24 cellular contexts compared by ENCODE assay signal in the genomic region with DNA sequence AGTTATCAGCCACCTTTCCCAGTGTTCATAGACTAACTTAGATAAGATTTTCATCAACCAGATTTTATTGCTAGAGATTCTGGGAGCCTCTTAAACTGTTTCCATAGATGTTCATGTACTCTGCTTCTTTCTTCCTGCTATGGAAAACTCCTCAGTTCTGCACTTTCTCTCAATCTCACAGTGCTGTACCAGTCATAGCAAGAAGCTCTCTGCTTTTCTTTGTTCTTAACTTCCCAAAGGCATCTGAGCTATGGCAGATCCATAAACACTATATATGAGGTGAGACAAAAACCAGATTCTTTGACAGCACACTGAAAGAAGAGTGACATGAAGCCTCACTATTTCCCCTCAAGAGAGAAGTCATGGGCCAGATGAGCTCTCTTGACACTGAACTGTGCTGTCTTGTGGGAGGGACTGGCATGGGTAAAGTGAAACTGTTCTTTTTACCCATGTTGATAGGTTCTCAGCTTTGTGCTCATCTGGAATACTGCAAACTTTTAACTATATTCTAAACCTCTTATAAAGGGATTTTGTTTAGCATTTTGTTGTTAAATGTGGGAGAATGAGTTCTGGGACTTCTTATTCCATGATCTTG.
DNase-seq lines count a peak whose midpoint lies in the region; ATAC-seq and TF ChIP-seq lines count a peak whose summit lies in the region.
"Had no signal": no experiment of that assay in that cellular context is flagged by ENCODE, and none has a peak within 500 bp of the region (broad histone marks: within the 10 kb centered on the region; RNA-seq: fewer than 3 reads in every experiment).

No MANE protein-coding gene starts in this region.

- H3K4me3 ChIP-seq in SK-N-MC, result no peak overlapping the region
- H3K4me3 ChIP-seq: cardiac muscle cell, heart right ventricle, SJCRH30 had no signal

- H3K4me1 Mint-ChIP-seq in activated CD8-positive, alpha-beta T cell treated with anti-CD3 and anti-CD28 coated beads for 36 hours (ENCODE audit: low read depth), result no peaks in the 10 kb centered on the region

- POLR2A ChIA-PET in activated CD8-positive, alpha-beta T cell treated with anti-CD3 and anti-CD28 coated beads for 36 hours (lab: Charles Lee), result no interaction called here

- no peaks in the 10 kb centered on the region for H3K36me3 ChIP-seq in SK-N-MC (ENCODE audit: insufficient read depth, low read length)
- H3K36me3 ChIP-seq: cardiac muscle cell, heart right ventricle, SJCRH30 had no signal

- no peaks in the 10 kb centered on the region for H3K9me3 ChIP-seq in SK-N-MC (ENCODE audit: low read depth, low read length)

- H3K4me3 Mint-ChIP-seq in activated CD8-positive, alpha-beta T cell treated with anti-CD3 and anti-CD28 coated beads for 36 hours, result no peak overlapping the region
- H3K4me3 Mint-ChIP-seq: activated CD8-positive, alpha-beta T cell treated with anti-CD3 and anti-CD28 coated beads, Interleukin-2, amount 10 ng/mL, durations not matched to agents 7 days and 5 days; activated T-cell treated with anti-CD3 and anti-CD28 coated beads, Interleukin-2, amount 50 U/mL, for 24 hours had no signal

- no peak overlapping the region for H3K27ac Mint-ChIP-seq in activated CD8-positive, alpha-beta T cell treated with anti-CD3 and anti-CD28 coated beads for 36 hours
- H3K27ac Mint-ChIP-seq: activated CD8-positive, alpha-beta T cell treated with anti-CD3 and anti-CD28 coated beads, Interleukin-2, amount 10 ng/mL, durations not matched to agents 7 days and 5 days; activated T-cell treated with anti-CD3 and anti-CD28 coated beads, Interleukin-2, amount 50 U/mL, for 24 hours; progenitor cell of endocrine pancreas had no signal

- H3K36me3 Mint-ChIP-seq in activated CD8-positive, alpha-beta T cell treated with anti-CD3 and anti-CD28 coated beads for 36 hours (ENCODE audit: low read depth), result peaks cover 2% of the 10 kb centered on the region

- TF ChIP-seq CTCF in activated CD8-positive, alpha-beta T cell treated with anti-CD3 and anti-CD28 coated beads for 36 hours (IDR thresholded peaks at IDR 0.05), result no peak

- H3K9me3 Mint-ChIP-seq in activated CD8-positive, alpha-beta T cell treated with anti-CD3 and anti-CD28 coated beads for 36 hours, result peaks cover 17% of the 10 kb centered on the region

- H3K9ac ChIP-seq in SK-N-MC (ENCODE audit: insufficient read length), result no peak overlapping the region

- DNase-seq in SK-N-MC (ENCODE audit: low read depth, low spot score), result no peak
- no peak for DNase-seq in NCI-H2171 (lab: John Stamatoyannopoulos, UW)
- DNase-seq in midbrain (lab: John Stamatoyannopoulos, UW), result no peak
- no peak for DNase-seq in NCI-H2196 (lab: John Stamatoyannopoulos, UW; ENCODE audit: unreplicated experiment)
- DNase-seq in activated CD8-positive, alpha-beta T cell treated with anti-CD3 and anti-CD28 coated beads for 36 hours, result no peak
- DNase-seq: activated CD4-positive, CD25-positive, alpha-beta regulatory T cell; activated CD8-positive, alpha-beta T cell treated with anti-CD3 and anti-CD28 coated beads, Interleukin-2, amount 10 ng/mL, durations not matched to agents 7 days and 5 days; activated naive CD4-positive, alpha-beta T cell treated with Interleukin-2 at 50 U/mL for 16 hours; activated T-cell treated with anti-CD3 and anti-CD28 coated beads, Interleukin-2, amount 50 U/mL, for 24 hours; amygdala; dermis blood vessel endothelial cell; heart right ventricle; KG1; NCI-H187; NCI-H2227 treated with DMSO at 0.1 percent for 48 hours; SJCRH30 had no signal

- intact Hi-C loops in activated CD8-positive, alpha-beta T cell treated with anti-CD3 and anti-CD28 coated beads for 36 hours (cut with micrococcal nuclease), result no loop called here

- CTCF ChIA-PET in activated CD8-positive, alpha-beta T cell treated with anti-CD3 and anti-CD28 coated beads for 36 hours (lab: Charles Lee), result no interaction called here

- no peaks in the 10 kb centered on the region for H3K27me3 Mint-ChIP-seq in activated CD8-positive, alpha-beta T cell treated with anti-CD3 and anti-CD28 coated beads for 36 hours
- H3K27me3 Mint-ChIP-seq: progenitor cell of endocrine pancreas had no signal

- peak overlapping the region; percentile 22; the same call in 1 of the 2 replicates for H3K27ac ChIP-seq in SK-N-MC
- H3K27ac ChIP-seq: C4-2B, cardiac muscle cell, heart right ventricle, SJCRH30 had no signal

- peak; percentile 82 for ATAC-seq in GM18511 (IDR thresholded peaks at IDR 0.05; ENCODE audit: unreplicated experiment)
- ATAC-seq in GM21367 (IDR thresholded peaks at IDR 0.05; ENCODE audit: unreplicated experiment), result peak; percentile 80
- peak; percentile 86 for ATAC-seq in HG02798 (IDR thresholded peaks at IDR 0.05; ENCODE audit: poor library complexity, unreplicated experiment)
- no peak for ATAC-seq in activated CD8-positive, alpha-beta T cell treated with anti-CD3 and anti-CD28 coated beads for 36 hours
- ATAC-seq: activated CD8-positive, alpha-beta T cell treated with anti-CD3 and anti-CD28 coated beads, Interleukin-2, amount 10 ng/mL, durations not matched to agents 7 days and 5 days; heart right ventricle; left lobe of liver; Panc1 had no signal
